Comparison of ENCODE assay signal across 8 cellular contexts in genomic region chr3:75579981-75580782, GRCh38.
DNase-seq lines count a peak whose midpoint lies in the region; ATAC-seq, FAIRE-seq and TF ChIP-seq lines count a peak whose summit lies in the region.
"Not testable (repeated sequence)": the region's sequence is repeated elsewhere in the genome, so short reads cannot be mapped to it uniquely, and the experiment has no call there.

No MANE protein-coding gene starts in this region.

- not testable (repeated sequence) for H3K9ac ChIP-seq in HepG2 (ENCODE audit: insufficient read depth, low read depth, low read length)

- ATAC-seq in HepG2 = peak; percentile 93

- not testable (repeated sequence) for H3K9me3 ChIP-seq in HepG2 (ENCODE audit: low read length)

- H3K4me3 ChIP-seq in epithelial cell of esophagus (ENCODE audit: low read length) = not testable (repeated sequence)
- H3K4me3 ChIP-seq in HepG2 (replicated peaks in 1 of 3; ENCODE audit: insufficient read depth in 1 of 3, low read depth in 2 of 3, low read length in 3 of 3) (peak overlapping the region in 1 of 3 experiments; percentile 43; a peak in 1 of 6 replicates), skeletal muscle cell (ENCODE audit: low read depth, low read length) (peak overlapping the region; percentile 47)

- H3K9me3 Mint-ChIP-seq in activated naive CD4-positive, alpha-beta T cell treated with anti-CD3 and anti-CD28 coated beads, Interleukin-2, amount 10 ng/mL, durations not matched to agents 7 days and 5 days; type B pancreatic cell: not testable (repeated sequence)

- not testable (repeated sequence) for H3K36me3 Mint-ChIP-seq in activated naive CD4-positive, alpha-beta T cell treated with anti-CD3 and anti-CD28 coated beads, Interleukin-2, amount 10 ng/mL, durations not matched to agents 7 days and 5 days; type B pancreatic cell

- CTCF ChIA-PET in activated naive CD4-positive, alpha-beta T cell treated with anti-CD3 and anti-CD28 coated beads, Interleukin-2, amount 10 ng/mL, durations not matched to agents 7 days and 5 days (lab: Charles Lee) = interaction anchor here (1.5 kb wide), 1 partner anchor 10 kb away, joined by 4 read pairs; no protein-coding TSS in a partner anchor
- CTCF ChIA-PET in HepG2 (lab: Yijun Ruan, JAX; ENCODE audit: low intra/inter-chr PET ratio, low total read pairs) = not testable (repeated sequence)

- not testable (repeated sequence) for BruUV-seq in HepG2 (replicated peaks; lab: Mats Ljungman, UMichigan)

- not testable (repeated sequence) for H3K4me1 Mint-ChIP-seq in activated naive CD4-positive, alpha-beta T cell treated with anti-CD3 and anti-CD28 coated beads, Interleukin-2, amount 10 ng/mL, durations not matched to agents 7 days and 5 days; type B pancreatic cell (ENCODE audit: unreplicated experiment)

- in situ Hi-C loops in HepG2 (cut with HindIII; ENCODE audit: extremely low pct_ligation_motif_present, low pct_unique_long_range_greater_than_20kb) = not testable (repeated sequence)

- TF ChIP-seq CTCF in epithelial cell of esophagus (IDR thresholded peaks at IDR 0.05; ENCODE audit: insufficient read depth, low read depth, low read length, missing control alignments) = not testable (repeated sequence)
- TF ChIP-seq CTCF in HepG2 (CRISPR knock-in tag; IDR thresholded peaks at IDR 0.05) (peak; percentile 62; the same call in 1 of the 2 replicates), type B pancreatic cell (conservative IDR thresholded peaks at IDR 0.05) (peak; percentile 92)

- not testable (repeated sequence) for FAIRE-seq in HepG2 (lab: Jason Lieb, UNC)

- peak; percentile 70 for TF ChIP-seq RAD21 in HepG2 (CRISPR knock-in tag; IDR thresholded peaks at IDR 0.05)

- H3K27ac Mint-ChIP-seq in activated naive CD4-positive, alpha-beta T cell treated with anti-CD3 and anti-CD28 coated beads, Interleukin-2, amount 10 ng/mL, durations not matched to agents 7 days and 5 days; type B pancreatic cell: not testable (repeated sequence)

- not testable (repeated sequence) for H4K20me1 ChIP-seq in HepG2 (ENCODE audit: insufficient read depth, low read length)

- peaks cover 30% of the 10 kb centered on the region for H3K27me3 Mint-ChIP-seq in activated naive CD4-positive, alpha-beta T cell treated with anti-CD3 and anti-CD28 coated beads, Interleukin-2, amount 10 ng/mL, durations not matched to agents 7 days and 5 days
- H3K27me3 Mint-ChIP-seq in type B pancreatic cell = peaks cover 64% of the 10 kb centered on the region

- H3K27ac ChIP-seq in HepG2 (ENCODE audit: extremely low read length, insufficient read depth, low read length) = not testable (repeated sequence)

- H3K36me3 ChIP-seq in HepG2 (replicated peaks in 1 of 2; ENCODE audit: control insufficient read depth in 1 of 2, insufficient read depth in 2 of 2, low read length in 2 of 2) = not testable (repeated sequence)

- H3K4me2 ChIP-seq in HepG2 (ENCODE audit: low read depth, low read length) = peak overlapping the region; percentile 36; the same call in 1 of the 2 replicates

- H3K27me3 ChIP-seq in HepG2 (ENCODE audit: control insufficient read depth in 1 of 2, insufficient read depth in 2 of 2, low read length in 2 of 2) = not testable (repeated sequence)

- not testable (repeated sequence) for H3K79me2 ChIP-seq in HepG2 (ENCODE audit: insufficient read depth, low read length)

- not testable (repeated sequence) for TF ChIP-seq EP300 in HepG2 (IDR thresholded peaks at IDR 0.05; ENCODE audit: low read depth in 2 of 2, low read length in 2 of 2); HepG2 (CRISPR knock-in tag; IDR thresholded peaks at IDR 0.05; ENCODE audit: borderline replicate concordance)

- POLR2A ChIA-PET in HepG2 (lab: Yijun Ruan, JAX) = not testable (repeated sequence)

- not testable (repeated sequence) for H2AFZ ChIP-seq in HepG2 (ENCODE audit: low read length)

- not testable (repeated sequence) for H3K4me1 ChIP-seq in HepG2 (ENCODE audit: insufficient read depth, low read length)

- 36% methylated on average over 19 of the region's 67 CpGs for WGBS in HepG2 (ENCODE audit: low lambda C conversion rate)

- intact Hi-C loops in HepG2 (cut with micrococcal nuclease; ENCODE audit: unreplicated experiment) = not testable (repeated sequence)

- not testable (repeated sequence) for TF ChIP-seq POLR2A in HepG2 (IDR thresholded peaks at IDR 0.05; ENCODE audit: insufficient read depth in 1 of 2, low read depth in 2 of 2, low read length in 2 of 2)

- DNase-seq in ELF-1 (ENCODE audit: low read depth, low spot score) (peak; percentile 60), LHCN-M2 (ENCODE audit: low read depth) (peak; percentile 2), UCSD-AML1 (lab: John Stamatoyannopoulos, UW; ENCODE audit: unreplicated experiment) (peak; percentile 30), epithelial cell of esophagus (ENCODE audit: low read depth) (peak; percentile 0), type B pancreatic cell (ENCODE audit: extremely low spot score, unreplicated experiment) (peak; percentile 88)
- peak; percentile 48 for DNase-seq in activated naive CD4-positive, alpha-beta T cell treated with anti-CD3 and anti-CD28 coated beads, Interleukin-2, amount 10 ng/mL, durations not matched to agents 7 days and 5 days
- DNase-seq in HepG2 (ENCODE audit: low spot score); skeletal muscle cell (ENCODE audit: low read depth): not testable (repeated sequence)

- not testable (repeated sequence) for H3K4me3 Mint-ChIP-seq in activated naive CD4-positive, alpha-beta T cell treated with anti-CD3 and anti-CD28 coated beads, Interleukin-2, amount 10 ng/mL, durations not matched to agents 7 days and 5 days
- H3K4me3 Mint-ChIP-seq in type B pancreatic cell = peak overlapping the region; percentile 85

TF ChIP-seq in HepG2, 621 proteins besides CTCF, POLR2A, EP300 and RAD21:
- TF ChIP-seq ZFX (CRISPR knock-in tag; IDR thresholded peaks at IDR 0.05; ENCODE audit: low read depth) (peak; percentile 42), ZNF121 (CRISPR knock-in tag; IDR thresholded peaks at IDR 0.05) (0 out of 2 replicates have a peak, but pooled peaks have one; percentile 18), STAG1 (CRISPR knock-in tag; IDR thresholded peaks at IDR 0.05) (peak; percentile 54), ZMYM4 (CRISPR knock-in tag; IDR thresholded peaks at IDR 0.05) (peak; percentile 34; the same call in 1 of the 2 replicates), ZC3H13 (CRISPR knock-in tag; IDR thresholded peaks at IDR 0.05) (0 out of 2 replicates have a peak, but pooled peaks have one; percentile 40), ZFY (CRISPR knock-in tag; IDR thresholded peaks at IDR 0.05) (peak; percentile 40; the same call in 1 of the 2 replicates)
